Comparison of ENCODE assay signal across 8 cellular contexts in genomic region chrX:119685225-119686066, GRCh38. TPM values are rescaled to one million over a fixed set of nuclear protein-coding genes. Genes with fewer than 3 reads are reported as not detected.
DNase-seq lines count a peak whose midpoint lies in the region; ATAC-seq and TF ChIP-seq lines count a peak whose summit lies in the region.

No MANE protein-coding gene starts in this region.

- no peak overlapping the region for H3K4me3 ChIP-seq in esophagus (ENCODE audit: low read depth in 1 of 2, low read length in 2 of 2)
- H3K4me3 ChIP-seq in psoas muscle: no peak overlapping the region

- no peaks in the 10 kb centered on the region for H3K4me1 ChIP-seq in esophagus (ENCODE audit: control insufficient read depth in 2 of 2, insufficient read depth in 2 of 2, low read length in 1 of 2)
- no peaks in the 10 kb centered on the region for H3K4me1 ChIP-seq in psoas muscle
- no peaks in the 10 kb centered on the region for H3K4me1 ChIP-seq in foreskin keratinocyte

- H3K27me3 ChIP-seq in esophagus (ENCODE audit: control insufficient read depth in 1 of 2, insufficient read depth in 2 of 2, low read length in 2 of 2) (no peaks in the 10 kb centered on the region), psoas muscle (ENCODE audit: insufficient read depth in 3 of 3, low read length in 2 of 3) (no peaks in the 10 kb centered on the region), foreskin keratinocyte (no peaks in the 10 kb centered on the region)

- H3K36me3 ChIP-seq in esophagus (ENCODE audit: control insufficient read depth in 2 of 2, insufficient read depth in 2 of 2, low read length in 1 of 2): no peaks in the 10 kb centered on the region
- no peaks in the 10 kb centered on the region for H3K36me3 ChIP-seq in psoas muscle (ENCODE audit: insufficient read depth in 1 of 2, low read depth in 1 of 2)

- WGBS in esophagus, 2 donors: 45 to 50% methylated on average over 15 of the region's 15 CpGs
- WGBS in psoas muscle, 3 donors: 48 to 53% (median 50%) methylated on average over 14 to 15 of the region's 15 CpGs

- ATAC-seq in HG03354 (IDR thresholded peaks at IDR 0.05; ENCODE audit: poor library complexity, severe bottlenecking, unreplicated experiment) (peak; percentile 58), psoas muscle (peak in 3 of 4 donors; percentile 17 to 44 (median 42)), foreskin keratinocyte (no peak)

- H3K27ac ChIP-seq in esophagus (ENCODE audit: low read depth in 2 of 2, low read length in 1 of 2): peak overlapping the region; percentile 75 to 82
- H3K27ac ChIP-seq in psoas muscle: peak overlapping the region; percentile 51
- H3K27ac ChIP-seq in foreskin keratinocyte: no peak overlapping the region

- H3K9me3 ChIP-seq in esophagus (ENCODE audit: control insufficient read depth in 2 of 2, insufficient read depth in 1 of 2, low read depth in 1 of 2, low read length in 1 of 2): no peaks in the 10 kb centered on the region
- H3K9me3 ChIP-seq in psoas muscle: no peaks in the 10 kb centered on the region

- peak; percentile 77 for DNase-seq in activated CD8-positive, alpha-beta memory T cell treated with anti-CD3 and anti-CD28 coated beads for 24 hours
- DNase-seq in activated CD8-positive, alpha-beta memory T cell treated with anti-CD3 and anti-CD28 coated beads, Interleukin-2, amount 50 U/mL, for 48 hours: no peak
- DNase-seq in T-helper 22 cell (ENCODE audit: low read depth): peak; percentile 49
- no peak for DNase-seq in psoas muscle
- no peak for DNase-seq in NCI-H2081 treated with DMSO at 0.1 percent for 48 hours (lab: John Stamatoyannopoulos, UW)
- no peak for DNase-seq in foreskin keratinocyte

- TF ChIP-seq CTCF in psoas muscle (IDR thresholded peaks at IDR 0.05) (no peak), foreskin keratinocyte (conservative IDR thresholded peaks at IDR 0.05) (no peak)

- intact Hi-C loops in psoas muscle (cut with DNase I): no loop called here

RNA-seq across cellular contexts. Expression of gene SEPTIN6, which starts 7.5 kb away (rescaled TPM):
- polyA plus RNA-seq in esophagus (1 to 10 TPM; 5.4 to 7.3 TPM), psoas muscle (1 to 10 TPM; 2.3 to 3.1 (median 2.8) TPM), foreskin keratinocyte (7.3 and 14.3 TPM in 2 replicates)
- total RNA-seq in psoas muscle (1 to 10 TPM; 2.2 to 3.8 (median 3.0) TPM), foreskin keratinocyte (7.5 and 16.3 TPM in 2 replicates)

Comparison
In these comparisons a context has a peak if more than half of its experiments do, and no peak if none do; other contexts are left out.
1. DNase-seq: peak in activated CD8-positive, alpha-beta memory T cell treated with anti-CD3 and anti-CD28 coated beads for 24 hours (single experiment) and T-helper 22 cell (single experiment); none in activated CD8-positive, alpha-beta memory T cell treated with anti-CD3 and anti-CD28 coated beads, Interleukin-2, amount 50 U/mL, for 48 hours (single experiment), psoas muscle (0 of 2), NCI-H2081 treated with DMSO at 0.1 percent for 48 hours (single experiment) and foreskin keratinocyte (0 of 2).